Comparison of ENCODE assay signal across 1 cellular context in the genomic region with DNA sequence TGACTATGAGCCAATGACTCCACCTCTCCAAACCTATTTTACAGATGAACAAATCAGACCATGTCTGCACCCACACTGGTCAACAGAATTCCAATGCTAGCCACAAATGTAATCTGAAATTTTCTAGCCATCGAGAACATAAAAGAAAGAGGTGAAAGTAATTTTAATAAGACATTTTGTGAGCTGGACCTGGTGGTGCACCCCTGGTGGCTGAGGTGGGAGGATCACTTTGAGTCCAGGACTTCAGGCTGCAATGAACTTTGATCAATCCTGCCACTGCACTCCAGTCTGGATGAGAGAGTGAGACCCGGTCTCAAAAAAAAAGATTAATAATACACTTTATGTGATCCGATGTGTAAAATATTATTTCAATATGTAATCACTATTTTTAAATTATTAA.
TF ChIP-seq lines count a peak whose summit lies in the region.

No MANE protein-coding gene starts in this region.

TF ChIP-seq in HCT116, 20 proteins besides CTCF, POLR2A, EP300 and RAD21:
- TF ChIP-seq TCF7L2 (IDR thresholded peaks at IDR 0.05; ENCODE audit: borderline replicate concordance, extremely low read depth, insufficient read depth, insufficient read length) (no peak), SIN3A (IDR thresholded peaks at IDR 0.05; ENCODE audit: low read depth) (no peak), EGR1 (IDR thresholded peaks at IDR 0.05; ENCODE audit: low read depth) (no peak), CBX3 (IDR thresholded peaks at IDR 0.05; ENCODE audit: low read depth) (no peak), CEBPB (IDR thresholded peaks at IDR 0.05; ENCODE audit: low read depth) (no peak), FOSL1 (IDR thresholded peaks at IDR 0.05; ENCODE audit: low read depth) (no peak), EZH2phosphoT487 (IDR thresholded peaks at IDR 0.05; ENCODE audit: borderline replicate concordance) (no peak), ZFX (IDR thresholded peaks at IDR 0.05) (no peak), ZNF274 (IDR thresholded peaks at IDR 0.05; ENCODE audit: low read depth, low read length) (no peak)
- TF ChIP-seq, protein P1, sequence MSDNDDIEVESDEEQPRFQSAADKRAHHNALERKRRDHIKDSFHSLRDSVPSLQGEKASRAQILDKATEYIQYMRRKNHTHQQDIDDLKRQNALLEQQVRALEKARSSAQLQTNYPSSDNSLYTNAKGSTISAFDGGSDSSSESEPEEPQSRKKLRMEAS (IDR thresholded peaks at IDR 0.05) = no peak
- TF ChIP-seq, protein P2, sequence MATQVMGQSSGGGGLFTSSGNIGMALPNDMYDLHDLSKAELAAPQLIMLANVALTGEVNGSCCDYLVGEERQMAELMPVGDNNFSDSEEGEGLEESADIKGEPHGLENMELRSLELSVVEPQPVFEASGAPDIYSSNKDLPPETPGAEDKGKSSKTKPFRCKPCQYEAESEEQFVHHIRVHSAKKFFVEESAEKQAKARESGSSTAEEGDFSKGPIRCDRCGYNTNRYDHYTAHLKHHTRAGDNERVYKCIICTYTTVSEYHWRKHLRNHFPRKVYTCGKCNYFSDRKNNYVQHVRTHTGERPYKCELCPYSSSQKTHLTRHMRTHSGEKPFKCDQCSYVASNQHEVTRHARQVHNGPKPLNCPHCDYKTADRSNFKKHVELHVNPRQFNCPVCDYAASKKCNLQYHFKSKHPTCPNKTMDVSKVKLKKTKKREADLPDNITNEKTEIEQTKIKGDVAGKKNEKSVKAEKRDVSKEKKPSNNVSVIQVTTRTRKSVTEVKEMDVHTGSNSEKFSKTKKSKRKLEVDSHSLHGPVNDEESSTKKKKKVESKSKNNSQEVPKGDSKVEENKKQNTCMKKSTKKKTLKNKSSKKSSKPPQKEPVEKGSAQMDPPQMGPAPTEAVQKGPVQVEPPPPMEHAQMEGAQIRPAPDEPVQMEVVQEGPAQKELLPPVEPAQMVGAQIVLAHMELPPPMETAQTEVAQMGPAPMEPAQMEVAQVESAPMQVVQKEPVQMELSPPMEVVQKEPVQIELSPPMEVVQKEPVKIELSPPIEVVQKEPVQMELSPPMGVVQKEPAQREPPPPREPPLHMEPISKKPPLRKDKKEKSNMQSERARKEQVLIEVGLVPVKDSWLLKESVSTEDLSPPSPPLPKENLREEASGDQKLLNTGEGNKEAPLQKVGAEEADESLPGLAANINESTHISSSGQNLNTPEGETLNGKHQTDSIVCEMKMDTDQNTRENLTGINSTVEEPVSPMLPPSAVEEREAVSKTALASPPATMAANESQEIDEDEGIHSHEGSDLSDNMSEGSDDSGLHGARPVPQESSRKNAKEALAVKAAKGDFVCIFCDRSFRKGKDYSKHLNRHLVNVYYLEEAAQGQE (IDR thresholded peaks at IDR 0.05; ENCODE audit: low read depth) = no peak
